ENCODE assay signal across 25 cellular contexts in the genomic region with DNA sequence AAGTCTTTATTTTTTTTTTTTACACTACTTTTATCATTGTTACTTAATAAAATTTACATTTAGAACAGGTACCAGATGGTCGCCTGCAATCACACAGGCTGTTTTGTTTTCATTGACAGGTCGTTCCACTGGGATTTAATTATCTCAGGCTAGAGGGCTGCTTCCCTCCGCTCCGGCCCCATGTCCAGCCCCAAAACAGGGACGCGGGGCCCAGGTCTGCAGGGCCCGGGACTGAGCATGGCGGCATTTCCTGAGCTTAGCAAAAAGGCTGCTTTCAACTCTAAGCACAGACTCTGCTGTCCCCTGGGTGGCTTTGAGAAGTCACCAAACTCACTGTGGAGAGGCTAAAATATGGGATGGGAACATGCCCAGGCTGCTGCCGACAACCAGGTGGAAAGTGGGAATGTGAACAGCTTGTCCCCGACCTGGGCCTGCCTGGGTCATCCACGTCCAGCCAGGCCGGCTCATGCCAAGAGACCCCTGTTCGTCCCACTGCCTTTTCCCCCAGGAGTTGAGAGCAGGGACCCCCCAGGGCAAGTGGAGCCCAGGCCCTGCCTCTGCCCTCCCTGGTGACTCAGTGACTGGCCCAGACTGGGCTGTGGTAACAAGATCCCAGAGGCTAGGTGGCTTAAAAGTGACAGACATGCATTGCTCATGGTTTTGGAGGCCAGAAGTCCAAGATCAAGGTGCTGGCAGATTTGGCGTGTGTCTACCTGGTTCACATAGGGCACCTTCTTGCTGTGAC.
DNase-seq lines count a peak whose midpoint lies in the region; ATAC-seq and TF ChIP-seq lines count a peak whose summit lies in the region.
"Had no signal": no experiment of that assay in that cellular context is flagged by ENCODE, and none has a peak within 500 bp of the region (broad histone marks: within the 10 kb centered on the region; RNA-seq: fewer than 3 reads in every experiment).

No MANE protein-coding gene starts in this region.

- no peak overlapping the region for H3K4me3 ChIP-seq in HUES64 (ENCODE audit: low read length)
- H3K4me3 ChIP-seq in body of pancreas, result no peak overlapping the region
- H3K4me3 ChIP-seq in prostate gland, result no peak overlapping the region
- no peak overlapping the region for H3K4me3 ChIP-seq in adrenal gland
- H3K4me3 ChIP-seq: BLaER1 treated with 17β-estradiol and CSF1 and Interleukin-3, amounts not matched to agents 10 nM and 100 nM; K562; PC-9 had no signal

- peaks cover 11% of the 10 kb centered on the region; the same call in 1 of the 2 replicates for H3K36me3 ChIP-seq in HUES64 (ENCODE audit: insufficient read depth, low read length)
- no peaks in the 10 kb centered on the region for H3K36me3 ChIP-seq in body of pancreas (replicated peaks in 1 of 2; ENCODE audit: insufficient read depth in 1 of 2, low read depth in 2 of 2)
- no peaks in the 10 kb centered on the region for H3K36me3 ChIP-seq in prostate gland
- H3K36me3 ChIP-seq in adrenal gland (replicated peaks in 1 of 2), result no peaks in the 10 kb centered on the region
- H3K36me3 ChIP-seq: BLaER1 treated with 17β-estradiol and CSF1 and Interleukin-3, amounts not matched to agents 10 nM and 100 nM had no signal

- no peaks in the 10 kb centered on the region for H3K4me1 ChIP-seq in HUES64 (ENCODE audit: insufficient read depth, low read length)
- H3K4me1 ChIP-seq in body of pancreas, result peaks cover 4% of the 10 kb centered on the region
- H3K4me1 ChIP-seq in prostate gland (replicated peaks), result no peaks in the 10 kb centered on the region
- no peaks in the 10 kb centered on the region for H3K4me1 ChIP-seq in adrenal gland (replicated peaks in 1 of 2)
- H3K4me1 ChIP-seq: Caco-2 had no signal

- TF ChIP-seq CTCF in C4-2B (conservative IDR thresholded peaks at IDR 0.05) (no peak), body of pancreas (IDR thresholded peaks at IDR 0.05) (no peak), prostate gland (IDR thresholded peaks at IDR 0.05) (no peak), adrenal gland (IDR thresholded peaks at IDR 0.05) (no peak)

- intact Hi-C loops in body of pancreas (cut with DNase I) (no loop called here), prostate gland (cut with DNase I) (no loop called here), adrenal gland (cut with DNase I) (no loop called here)

- H3K27me3 ChIP-seq in HUES64 (ENCODE audit: insufficient read depth, low read length), result no peaks in the 10 kb centered on the region
- no peaks in the 10 kb centered on the region for H3K27me3 ChIP-seq in body of pancreas
- H3K27me3 ChIP-seq in prostate gland (replicated peaks; ENCODE audit: insufficient read depth), result no peaks in the 10 kb centered on the region
- no peaks in the 10 kb centered on the region for H3K27me3 ChIP-seq in adrenal gland
- H3K27me3 ChIP-seq: BLaER1 treated with 17β-estradiol and CSF1 and Interleukin-3, amounts not matched to agents 10 nM and 100 nM had no signal

- H3K9me3 Mint-ChIP-seq in activated naive CD8-positive, alpha-beta T cell treated with anti-CD3 and anti-CD28 coated beads for 36 hours, result no peaks in the 10 kb centered on the region
- H3K9me3 Mint-ChIP-seq: H9 had no signal

- H3K36me3 Mint-ChIP-seq in activated naive CD8-positive, alpha-beta T cell treated with anti-CD3 and anti-CD28 coated beads for 36 hours, result no peaks in the 10 kb centered on the region
- H3K36me3 Mint-ChIP-seq: CD4-positive, alpha-beta memory T cell had no signal

- 0 out of 2 replicates have a peak overlapping the region, but pooled peaks have one; percentile 30 for H3K9ac ChIP-seq in HUES64 (ENCODE audit: low read depth, low read length)
- H3K9ac ChIP-seq: BLaER1 treated with 17β-estradiol and CSF1 and Interleukin-3, amounts not matched to agents 10 nM and 100 nM had no signal

- H3K4me1 Mint-ChIP-seq in activated naive CD8-positive, alpha-beta T cell treated with anti-CD3 and anti-CD28 coated beads for 36 hours, result no peaks in the 10 kb centered on the region
- H3K4me1 Mint-ChIP-seq: CD4-positive, alpha-beta memory T cell had no signal

- H3K27ac ChIP-seq in C4-2B (peak overlapping the region; percentile 92), HUES64 (ENCODE audit: low read depth, low read length) (no peak overlapping the region), body of pancreas (peak overlapping the region; percentile 54 to 68 (median 62)), prostate gland (peak overlapping the region; percentile 80 to 83), adrenal gland (no peak overlapping the region)
- H3K27ac ChIP-seq: BLaER1 treated with 17β-estradiol and CSF1 and Interleukin-3, amounts not matched to agents 10 nM and 100 nM; PC-9 had no signal

- H3K9me3 ChIP-seq in HUES64 (ENCODE audit: insufficient read depth, low read depth, low read length) (no peaks in the 10 kb centered on the region), body of pancreas (no peaks in the 10 kb centered on the region), prostate gland (no peaks in the 10 kb centered on the region), adrenal gland (replicated peaks in 1 of 3) (no peaks in the 10 kb centered on the region)
- H3K9me3 ChIP-seq: BLaER1 treated with 17β-estradiol and CSF1 and Interleukin-3, amounts not matched to agents 10 nM and 100 nM; Caco-2 had no signal

- no peak for ATAC-seq in body of pancreas
- ATAC-seq: K562 had no signal

- H3K27ac Mint-ChIP-seq in activated naive CD8-positive, alpha-beta T cell treated with anti-CD3 and anti-CD28 coated beads for 36 hours, result no peak overlapping the region
- H3K27ac Mint-ChIP-seq: CD4-positive, alpha-beta memory T cell had no signal

- DNase-seq in body of pancreas (no peak), prostate gland (ENCODE audit: low spot score) (no peak), DMS79 (lab: John Stamatoyannopoulos, UW) (no peak), adrenal gland (no peak)
- DNase-seq in activated naive CD8-positive, alpha-beta T cell treated with anti-CD3 and anti-CD28 coated beads for 36 hours, result no peak
- DNase-seq: AML-193; Caco-2; CD4-positive, alpha-beta memory T cell; DND-41; H9; Kasumi-1; NCI-H1092 treated with DMSO at 0.1 percent for 48 hours; NCI-H1436 treated with DMSO at 0.1 percent for 48 hours; NCI-H187 treated with DMSO at 0.1 percent for 48 hours; NCI-H446; NCI-H524 treated with DMSO at 0.1 percent for 48 hours; NCI-H82; NK-92 treated with Interleukin-12 subunit alpha and Interleukin-12 subunit beta, amount 100 ng/mL, for 24 hours; Right ventricle myocardium superior; RPMI8226 had no signal

- H3K4me3 Mint-ChIP-seq in activated naive CD8-positive, alpha-beta T cell treated with anti-CD3 and anti-CD28 coated beads for 36 hours, result no peak overlapping the region
- H3K4me3 Mint-ChIP-seq: CD4-positive, alpha-beta memory T cell; H9 had no signal

- TF ChIP-seq POLR2A in body of pancreas (IDR thresholded peaks at IDR 0.05), result no peak
- TF ChIP-seq POLR2A in prostate gland (IDR thresholded peaks at IDR 0.05), result no peak
- no peak for TF ChIP-seq POLR2A in adrenal gland (IDR thresholded peaks at IDR 0.05)

- H3K27me3 Mint-ChIP-seq in activated naive CD8-positive, alpha-beta T cell treated with anti-CD3 and anti-CD28 coated beads for 36 hours, result no peaks in the 10 kb centered on the region

- WGBS in HUES64, result 95% methylated on average over 14 of the region's 14 CpGs
- WGBS in body of pancreas, 2 donors, result 85 to 87% methylated on average over 9 to 14 of the region's 14 CpGs
- WGBS in prostate gland, result 84% methylated on average over 14 of the region's 14 CpGs
- WGBS in adrenal gland, 4 donors, result 72 to 86% (median 80%) methylated on average over 9 to 14 of the region's 14 CpGs

Comparison
In these comparisons a context has a peak if more than half of its experiments do, and no peak if none do; other contexts are left out.
1. H3K27ac ChIP-seq: peak in C4-2B (single experiment), body of pancreas (4 of 4) and prostate gland (2 of 2); none in HUES64 (single experiment) and adrenal gland (0 of 5).